Comparison of ENCODE assay signal across 27 cellular contexts in the genomic region with DNA sequence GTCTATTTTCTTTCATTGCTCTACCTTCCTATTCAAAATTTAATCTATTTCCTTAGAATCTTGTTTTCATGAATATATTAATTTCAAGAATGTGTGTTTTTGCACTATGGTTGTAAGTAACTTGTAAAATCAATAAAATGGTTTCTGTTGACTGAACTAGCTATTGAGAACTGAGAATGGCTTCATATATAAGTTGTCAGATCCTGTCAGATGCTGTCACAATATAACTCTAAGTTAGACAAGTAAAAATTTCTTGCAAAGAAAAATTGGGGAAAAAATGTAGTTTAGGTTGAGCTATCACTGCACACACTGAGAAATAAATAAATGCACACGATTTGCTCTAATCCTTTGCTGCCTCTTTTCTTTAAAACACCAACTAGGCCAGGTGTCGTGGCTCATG.
DNase-seq lines count a peak whose midpoint lies in the region; TF ChIP-seq lines count a peak whose summit lies in the region.
"Had no signal": no experiment of that assay in that cellular context is flagged by ENCODE, and none has a peak within 500 bp of the region (broad histone marks: within the 10 kb centered on the region; RNA-seq: fewer than 3 reads in every experiment).

No MANE protein-coding gene starts in this region.

- H3K27me3 ChIP-seq in neural cell (ENCODE audit: insufficient read depth, low read depth, low read length) = no peaks in the 10 kb centered on the region
- H3K27me3 ChIP-seq: BE2C; BLaER1; BLaER1 treated with 17β-estradiol and CSF1 and Interleukin-3, amounts not matched to agents 10 nM and 100 nM had no signal

- no peaks in the 10 kb centered on the region for H3K9me3 ChIP-seq in neural cell (ENCODE audit: low read length)
- H3K9me3 ChIP-seq: A549; BE2C; BLaER1; BLaER1 treated with 17β-estradiol and CSF1 and Interleukin-3, amounts not matched to agents 10 nM and 100 nM; Caco-2 had no signal

- H3K27ac ChIP-seq in neural cell (ENCODE audit: low read length) = no peak overlapping the region
- H3K27ac ChIP-seq: 22Rv1; A549; BLaER1; BLaER1 treated with 17β-estradiol and CSF1 and Interleukin-3, amounts not matched to agents 10 nM and 100 nM; C4-2B had no signal

- H3K9ac ChIP-seq in neural cell (ENCODE audit: low read length) = no peak overlapping the region
- H3K9ac ChIP-seq: BLaER1; BLaER1 treated with 17β-estradiol and CSF1 and Interleukin-3, amounts not matched to agents 10 nM and 100 nM had no signal

- H3K4me3 ChIP-seq in neural cell (ENCODE audit: low read length) = no peak overlapping the region
- H3K4me3 ChIP-seq: A549; BLaER1; BLaER1 treated with 17β-estradiol and CSF1 and Interleukin-3, amounts not matched to agents 10 nM and 100 nM had no signal

- no peak for TF ChIP-seq RAD21 in neural cell (conservative IDR thresholded peaks at IDR 0.05)

- H3K36me3 ChIP-seq in neural cell (ENCODE audit: insufficient read depth, low read length) = no peaks in the 10 kb centered on the region
- H3K36me3 ChIP-seq: BE2C; BLaER1; BLaER1 treated with 17β-estradiol and CSF1 and Interleukin-3, amounts not matched to agents 10 nM and 100 nM had no signal

- H2AFZ ChIP-seq in neural cell (ENCODE audit: low read depth, low read length) = no peak overlapping the region

- no peak for DNase-seq in D341Med (ENCODE audit: low spot score)
- DNase-seq: 8988T; ACHN; AML-193; BE2C; C1 segment of cervical spinal cord; Caco-2; Calu3; CD4-positive, alpha-beta memory T cell; CD4-positive, alpha-beta T cell; CD4-positive, CD25-positive, alpha-beta regulatory T cell; CD8-positive, alpha-beta memory T cell; CD8-positive, alpha-beta T cell; COR-L47; DMS 273 treated with DMSO at 0.1 percent for 48 hours; DMS153; DMS53; DMS79; DMS79 treated with DMSO at 0.1 percent for 48 hours; DND-41; EL had no signal

- no peaks in the 10 kb centered on the region for H4K20me1 ChIP-seq in neural cell (ENCODE audit: insufficient read depth)
- H4K20me1 ChIP-seq: BLaER1; BLaER1 treated with 17β-estradiol and CSF1 and Interleukin-3, amounts not matched to agents 10 nM and 100 nM had no signal

- TF ChIP-seq EP300 in neural cell (conservative IDR thresholded peaks at IDR 0.05; ENCODE audit: poor library complexity, severe bottlenecking) = peak; percentile 90

- no peak overlapping the region for H3K4me2 ChIP-seq in neural cell (ENCODE audit: low read length)
- H3K4me2 ChIP-seq: A549; BLaER1; BLaER1 treated with 17β-estradiol and CSF1 and Interleukin-3, amounts not matched to agents 10 nM and 100 nM had no signal

- no peak for TF ChIP-seq CTCF in neural cell (IDR thresholded peaks at IDR 0.05; ENCODE audit: poor library complexity, severe bottlenecking)

- H3K79me2 ChIP-seq in neural cell (replicated peaks; ENCODE audit: insufficient read depth, low read length) = no peaks in the 10 kb centered on the region

- no peaks in the 10 kb centered on the region for H3K9me2 ChIP-seq in neural cell (ENCODE audit: insufficient read depth, low read length)

- H3F3A ChIP-seq in neural cell (ENCODE audit: insufficient read depth, low read length, poor library complexity, severe bottlenecking) = no peaks in the 10 kb centered on the region

TF ChIP-seq in neural cell, 6 proteins besides CTCF, POLR2A, EP300 and RAD21:
- TF ChIP-seq, protein P1, sequence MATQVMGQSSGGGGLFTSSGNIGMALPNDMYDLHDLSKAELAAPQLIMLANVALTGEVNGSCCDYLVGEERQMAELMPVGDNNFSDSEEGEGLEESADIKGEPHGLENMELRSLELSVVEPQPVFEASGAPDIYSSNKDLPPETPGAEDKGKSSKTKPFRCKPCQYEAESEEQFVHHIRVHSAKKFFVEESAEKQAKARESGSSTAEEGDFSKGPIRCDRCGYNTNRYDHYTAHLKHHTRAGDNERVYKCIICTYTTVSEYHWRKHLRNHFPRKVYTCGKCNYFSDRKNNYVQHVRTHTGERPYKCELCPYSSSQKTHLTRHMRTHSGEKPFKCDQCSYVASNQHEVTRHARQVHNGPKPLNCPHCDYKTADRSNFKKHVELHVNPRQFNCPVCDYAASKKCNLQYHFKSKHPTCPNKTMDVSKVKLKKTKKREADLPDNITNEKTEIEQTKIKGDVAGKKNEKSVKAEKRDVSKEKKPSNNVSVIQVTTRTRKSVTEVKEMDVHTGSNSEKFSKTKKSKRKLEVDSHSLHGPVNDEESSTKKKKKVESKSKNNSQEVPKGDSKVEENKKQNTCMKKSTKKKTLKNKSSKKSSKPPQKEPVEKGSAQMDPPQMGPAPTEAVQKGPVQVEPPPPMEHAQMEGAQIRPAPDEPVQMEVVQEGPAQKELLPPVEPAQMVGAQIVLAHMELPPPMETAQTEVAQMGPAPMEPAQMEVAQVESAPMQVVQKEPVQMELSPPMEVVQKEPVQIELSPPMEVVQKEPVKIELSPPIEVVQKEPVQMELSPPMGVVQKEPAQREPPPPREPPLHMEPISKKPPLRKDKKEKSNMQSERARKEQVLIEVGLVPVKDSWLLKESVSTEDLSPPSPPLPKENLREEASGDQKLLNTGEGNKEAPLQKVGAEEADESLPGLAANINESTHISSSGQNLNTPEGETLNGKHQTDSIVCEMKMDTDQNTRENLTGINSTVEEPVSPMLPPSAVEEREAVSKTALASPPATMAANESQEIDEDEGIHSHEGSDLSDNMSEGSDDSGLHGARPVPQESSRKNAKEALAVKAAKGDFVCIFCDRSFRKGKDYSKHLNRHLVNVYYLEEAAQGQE (IDR thresholded peaks at IDR 0.05; ENCODE audit: borderline replicate concordance) = no peak
- no peak for TF ChIP-seq EZH2 (IDR thresholded peaks at IDR 0.05; ENCODE audit: borderline replicate concordance, insufficient read depth, low read length, poor library complexity, severe bottlenecking)
- peak; percentile 15 for TF ChIP-seq POLR2AphosphoS5 (IDR thresholded peaks at IDR 0.05)
- no peak for TF ChIP-seq MXI1 (conservative IDR thresholded peaks at IDR 0.05; ENCODE audit: poor library complexity, severe bottlenecking)
- no peak for TF ChIP-seq TAF1 (IDR thresholded peaks at IDR 0.05; ENCODE audit: low read depth)
TF ChIP-seq in neural cell: peak in this region for 1.
